ENCODE assay signal across 8 cellular contexts in genomic region chr5:96868603-96869371, GRCh38. TPM values are rescaled to one million over a fixed set of nuclear protein-coding genes. Genes with fewer than 3 reads are reported as not detected.
DNase-seq lines count a peak whose midpoint lies in the region; ATAC-seq and TF ChIP-seq lines count a peak whose summit lies in the region.

No MANE protein-coding gene starts in this region.

- TF ChIP-seq CTCF in chondrocyte (IDR thresholded peaks at IDR 0.05): peak; percentile 94
- TF ChIP-seq CTCF in right lobe of liver (IDR thresholded peaks at IDR 0.05): peak; percentile 87 to 97 (median 92)
- peak in 2 of 3 experiments; percentile 50 to 71 for TF ChIP-seq CTCF in vagina (IDR thresholded peaks at IDR 0.05)

- H3K4me3 Mint-ChIP-seq in activated CD4-positive, alpha-beta T cell treated with anti-CD3 and anti-CD28 coated beads, Interleukin-2, amount 10 ng/mL, durations not matched to agents 7 days and 5 days: no peak overlapping the region
- H3K4me3 Mint-ChIP-seq in chondrocyte (ENCODE audit: unreplicated experiment): no peak overlapping the region

- H3K4me1 Mint-ChIP-seq in activated CD4-positive, alpha-beta T cell treated with anti-CD3 and anti-CD28 coated beads, Interleukin-2, amount 10 ng/mL, durations not matched to agents 7 days and 5 days: peaks cover 53% of the 10 kb centered on the region
- no peaks in the 10 kb centered on the region for H3K4me1 Mint-ChIP-seq in chondrocyte (ENCODE audit: low read depth)

- no peak overlapping the region for H3K4me3 ChIP-seq in right lobe of liver
- H3K4me3 ChIP-seq in vagina: no peak overlapping the region

- H3K27ac ChIP-seq in right lobe of liver (no peak overlapping the region), vagina (no peak overlapping the region)

- no peaks in the 10 kb centered on the region for H3K9me3 Mint-ChIP-seq in activated CD4-positive, alpha-beta T cell treated with anti-CD3 and anti-CD28 coated beads, Interleukin-2, amount 10 ng/mL, durations not matched to agents 7 days and 5 days
- no peaks in the 10 kb centered on the region for H3K9me3 Mint-ChIP-seq in chondrocyte (ENCODE audit: low read depth)

- H3K36me3 ChIP-seq in right lobe of liver (no peaks in the 10 kb centered on the region), vagina (no peaks in the 10 kb centered on the region)

- peak overlapping the region; percentile 37 for H3K27ac Mint-ChIP-seq in activated CD4-positive, alpha-beta T cell treated with anti-CD3 and anti-CD28 coated beads, Interleukin-2, amount 10 ng/mL, durations not matched to agents 7 days and 5 days
- no peak overlapping the region for H3K27ac Mint-ChIP-seq in chondrocyte (ENCODE audit: unreplicated experiment)

- DNase-seq in activated CD4-positive, alpha-beta T cell treated with anti-CD3 and anti-CD28 coated beads, Interleukin-2, amount 10 ng/mL, durations not matched to agents 7 days and 5 days: peak; percentile 62
- no peak for DNase-seq in activated CD4-positive, alpha-beta T cell treated with anti-CD3 and anti-CD28 coated beads for 48 hours
- peak; percentile 84 for DNase-seq in OCI-M1 (lab: John Stamatoyannopoulos, UW)
- no peak for DNase-seq in chondrocyte (ENCODE audit: low spot score)
- DNase-seq in right lobe of liver: no peak
- DNase-seq in vagina (ENCODE audit: extremely low spot score in 2 of 2): no peak

- H3K27me3 Mint-ChIP-seq in activated CD4-positive, alpha-beta T cell treated with anti-CD3 and anti-CD28 coated beads, Interleukin-2, amount 10 ng/mL, durations not matched to agents 7 days and 5 days: no peaks in the 10 kb centered on the region
- no peaks in the 10 kb centered on the region for H3K27me3 Mint-ChIP-seq in chondrocyte (ENCODE audit: low read depth)

- TF ChIP-seq POLR2A in right lobe of liver (IDR thresholded peaks at IDR 0.05) (no peak), vagina (IDR thresholded peaks at IDR 0.05) (no peak)

- intact Hi-C loops in right lobe of liver (cut with DNase I) (no loop called here), vagina (cut with DNase I) (loop anchor here (10.0 kb wide), 1 partner anchor 286 kb away; no protein-coding TSS in a partner anchor)

- 43% methylated on average over 6 of the region's 6 CpGs for WGBS in right lobe of liver (ENCODE audit: insufficient coverage, low coverage, low lambda C conversion rate, missing lambda C conversion rate)

- H3K4me1 ChIP-seq in right lobe of liver (no peaks in the 10 kb centered on the region), vagina (no peaks in the 10 kb centered on the region)

- peak; percentile 81 for ATAC-seq in GM21526 (IDR thresholded peaks at IDR 0.05; ENCODE audit: low FRiP score, unreplicated experiment)
- ATAC-seq in HG03575 (IDR thresholded peaks at IDR 0.05; ENCODE audit: extremely low read depth, insufficient number of reproducible peaks, low FRiP score, unreplicated experiment): peak; percentile 66
- peak; percentile 92 to 97 (median 94) for ATAC-seq in right lobe of liver

- POLR2A ChIA-PET in activated CD4-positive, alpha-beta T cell treated with anti-CD3 and anti-CD28 coated beads, Interleukin-2, amount 10 ng/mL, durations not matched to agents 7 days and 5 days (lab: Charles Lee): interaction anchor here (0.7 kb wide), 1 partner anchor 61 kb away, joined by 4 read pairs; the partner anchor contains the start of gene ERAP1

- H3K27me3 ChIP-seq in right lobe of liver (no peaks in the 10 kb centered on the region), vagina (no peaks in the 10 kb centered on the region)

- H3K9me3 ChIP-seq in right lobe of liver (no peaks in the 10 kb centered on the region), vagina (no peaks in the 10 kb centered on the region)

- no peaks in the 10 kb centered on the region for H3K36me3 Mint-ChIP-seq in activated CD4-positive, alpha-beta T cell treated with anti-CD3 and anti-CD28 coated beads, Interleukin-2, amount 10 ng/mL, durations not matched to agents 7 days and 5 days (ENCODE audit: low read depth)
- no peaks in the 10 kb centered on the region for H3K36me3 Mint-ChIP-seq in chondrocyte (ENCODE audit: low read depth)

- CTCF ChIA-PET in activated CD4-positive, alpha-beta T cell treated with anti-CD3 and anti-CD28 coated beads, Interleukin-2, amount 10 ng/mL, durations not matched to agents 7 days and 5 days (lab: Charles Lee): interaction anchor here (0.6 to 3.5 kb wide), 31 partner anchors 9 to 294 kb away, joined by 3 to 17 read pairs (median 4); partner anchors contain the start of genes ERAP1 and ERAP2

RNA-seq across cellular contexts. Expression of gene ERAP2, which starts 7.5 kb away (rescaled TPM):
- 100 to 1,000 TPM; 122 to 138 TPM for total RNA-seq in activated CD4-positive, alpha-beta T cell treated with anti-CD3 and anti-CD28 coated beads, Interleukin-2, amount 10 ng/mL, durations not matched to agents 7 days and 5 days
- total RNA-seq in chondrocyte (1.2 to 2.7 TPM (median 2.2 TPM) in 3 replicates), right lobe of liver (10 to 100 TPM in 2 of 6 experiments, 1 to 10 TPM in 4; 1.5 to 13.3 (median 8.4) TPM), vagina (16.5 TPM)

Comparison
In these comparisons a context has a peak if more than half of its experiments do, and no peak if none do; other contexts are left out.
1. DNase-seq: peak in activated CD4-positive, alpha-beta T cell treated with anti-CD3 and anti-CD28 coated beads, Interleukin-2, amount 10 ng/mL, durations not matched to agents 7 days and 5 days (single experiment) and OCI-M1 (single experiment); none in activated CD4-positive, alpha-beta T cell treated with anti-CD3 and anti-CD28 coated beads for 48 hours (single experiment), chondrocyte (single experiment), right lobe of liver (0 of 3) and vagina (0 of 2).
2. Peak in every context shown above with its lines, with median percentiles within 50 percentile points of each other: ATAC-seq and CTCF ChIP-seq.